ENCODE assay signal across 8 cellular contexts in genomic region chr7:112080974-112081373, GRCh38.
DNase-seq lines count a peak whose midpoint lies in the region; ATAC-seq and TF ChIP-seq lines count a peak whose summit lies in the region.

No MANE protein-coding gene starts in this region.

- BruUV-seq in Calu3 (replicated peaks; lab: Mats Ljungman, UMichigan), result no TSS peak

- TF ChIP-seq POLR2A in NB4 (IDR thresholded peaks at IDR 0.05; ENCODE audit: extremely low read depth, insufficient read length), result no peak

- intact Hi-C loops in Calu3 (cut with micrococcal nuclease; ENCODE audit: unreplicated experiment), result loop anchor here (10.0 kb wide), 1 partner anchor 304 kb away; no protein-coding TSS in a partner anchor

- ATAC-seq in GM21447 (IDR thresholded peaks at IDR 0.05; ENCODE audit: unreplicated experiment), result peak; percentile 42

- no peaks in the 10 kb centered on the region for H3K9me3 Mint-ChIP-seq in Calu3 (ENCODE audit: low read depth, unreplicated experiment)

- no peaks in the 10 kb centered on the region for H3K36me3 Mint-ChIP-seq in Calu3 (ENCODE audit: insufficient read depth, unreplicated experiment)

- H3K9me3 ChIP-seq in AG04450 (ENCODE audit: control insufficient read depth, insufficient read depth, low read length), result no peaks in the 10 kb centered on the region

- H3K27me3 Mint-ChIP-seq in Calu3 (ENCODE audit: unreplicated experiment), result no peaks in the 10 kb centered on the region

- no peaks in the 10 kb centered on the region for H3K4me1 Mint-ChIP-seq in Calu3 (ENCODE audit: low read depth, unreplicated experiment)

- no peak for TF ChIP-seq CTCF in AG04450 (IDR thresholded peaks at IDR 0.05; ENCODE audit: low read depth, low read length)
- TF ChIP-seq CTCF in NB4 (IDR thresholded peaks at IDR 0.05; ENCODE audit: low read depth, low read length), result no peak
- TF ChIP-seq CTCF in Calu3 (IDR thresholded peaks at IDR 0.05; ENCODE audit: unreplicated experiment), result no peak

- H3K4me3 ChIP-seq in AG04450 (ENCODE audit: low read depth, low read length) (no peak overlapping the region; the same call in 1 of the 2 replicates), NB4 (ENCODE audit: low read depth, low read length) (peak overlapping the region; percentile 48)

- DNase-seq in AG04450 (ENCODE audit: low read depth, low spot score), result no peak
- DNase-seq in NB4 (ENCODE audit: low read depth), result peak; percentile 81
- DNase-seq in globus pallidus (ENCODE audit: low spot score), result peak; percentile 70
- DNase-seq in stromal cell of bone marrow (ENCODE audit: low read depth), result peak; percentile 58
- DNase-seq in NCI-H748 treated with DMSO at 0.1 percent for 48 hours (lab: John Stamatoyannopoulos, UW), result no peak
- DNase-seq in NCI-H226, result no peak
- no peak for DNase-seq in Calu3

- POLR2A ChIA-PET in AG04450 (lab: Yijun Ruan, JAX), result no interaction called here

- CTCF ChIA-PET in AG04450 (lab: Charles Lee) (interaction anchor here (0.7 to 2.7 kb wide), 3 partner anchors 9 to 20 kb away, joined by 3 to 8 read pairs (median 4); no protein-coding TSS in a partner anchor), Calu3 (lab: Charles Lee) (no interaction called here)

- H3K27me3 ChIP-seq in AG04450 (ENCODE audit: control insufficient read depth, insufficient read depth, low read length), result no peaks in the 10 kb centered on the region

- H3K4me3 Mint-ChIP-seq in Calu3 (ENCODE audit: low read depth, unreplicated experiment), result no peak overlapping the region

- peak overlapping the region; percentile 48 for H3K27ac ChIP-seq in AG04450 (ENCODE audit: low read depth, low read length)

- no peak overlapping the region for H3K27ac Mint-ChIP-seq in Calu3 (ENCODE audit: unreplicated experiment)

Comparison
In these comparisons a context has a peak if more than half of its experiments do, and no peak if none do; other contexts are left out.
1. DNase-seq: peak in NB4 (single experiment), globus pallidus (single experiment) and stromal cell of bone marrow (single experiment); none in AG04450 (single experiment), NCI-H748 treated with DMSO at 0.1 percent for 48 hours (single experiment), NCI-H226 (single experiment) and Calu3 (single experiment).